In the genomic region with DNA sequence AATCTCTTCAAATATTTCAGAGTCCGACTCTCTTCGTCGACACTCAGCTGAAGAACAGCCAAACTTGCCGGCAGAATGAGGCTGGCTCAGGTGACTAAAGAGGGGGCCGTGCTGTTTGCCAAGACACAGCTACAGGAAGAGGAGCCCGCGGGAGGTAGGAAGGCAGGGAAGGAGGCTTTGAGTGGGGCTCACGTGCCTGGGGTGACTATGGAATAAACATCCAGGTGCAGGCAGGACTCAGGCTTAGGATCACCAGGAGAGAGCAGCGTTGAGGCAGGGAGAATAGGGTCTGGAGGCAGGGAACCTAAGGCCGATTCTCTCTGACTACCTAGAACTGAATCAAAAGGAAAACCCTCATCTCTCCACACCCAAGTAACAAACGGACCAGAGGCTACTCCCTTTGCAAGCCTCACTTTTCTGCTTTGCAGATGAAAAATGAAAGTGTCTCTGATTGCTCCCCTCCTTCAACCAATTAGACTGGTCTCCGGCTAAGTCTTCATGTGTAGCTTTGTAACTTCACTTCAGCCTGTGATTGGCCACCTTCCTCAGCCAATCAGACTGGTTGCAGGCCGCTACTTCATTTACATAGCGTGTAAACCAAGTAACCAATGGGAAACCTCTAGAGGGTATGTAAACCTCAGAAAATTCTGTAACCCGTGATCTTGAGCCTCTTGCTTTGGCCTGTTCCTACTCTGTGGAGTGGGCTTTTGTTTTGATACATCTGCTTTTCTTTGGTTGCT, we compare ENCODE assay signal across 9 cellular contexts. TPM values are rescaled to one million over a fixed set of nuclear protein-coding genes. Genes with fewer than 3 reads are reported as not detected.
DNase-seq lines count a peak whose midpoint lies in the region; ATAC-seq, FAIRE-seq and TF ChIP-seq lines count a peak whose summit lies in the region.
"Had no signal": no experiment of that assay in that cellular context is flagged by ENCODE, and none has a peak within 500 bp of the region (broad histone marks: within the 10 kb centered on the region; RNA-seq: fewer than 3 reads in every experiment).

No MANE protein-coding gene starts in this region.

- no peaks in the 10 kb centered on the region for H4K20me1 ChIP-seq in MM.1S (ENCODE audit: insufficient read depth, low read length)
- H4K20me1 ChIP-seq in GM12878 (ENCODE audit: control insufficient read depth, insufficient read depth): no peaks in the 10 kb centered on the region

- peak; percentile 63 for ATAC-seq in GM12878
- no peak for ATAC-seq in GM19023 (IDR thresholded peaks at IDR 0.05; ENCODE audit: unreplicated experiment)
- ATAC-seq: left lobe of liver had no signal

- H3K79me2 ChIP-seq in MM.1S (ENCODE audit: low read length): no peaks in the 10 kb centered on the region
- no peaks in the 10 kb centered on the region for H3K79me2 ChIP-seq in GM12878 (ENCODE audit: control insufficient read depth, insufficient read depth, low read length)

- no peaks in the 10 kb centered on the region for H3F3A ChIP-seq in MM.1S (ENCODE audit: insufficient read depth, low read length)

- H3K27ac ChIP-seq in MM.1S (ENCODE audit: low read length) (no peak overlapping the region), GM12878 (ENCODE audit: control insufficient read depth, insufficient read depth) (no peak overlapping the region), ovary (peak overlapping the region; percentile 38 to 44)

- H3K27me3 ChIP-seq in MM.1S (replicated peaks; ENCODE audit: insufficient read depth, low read length) (peaks cover 6% of the 10 kb centered on the region; the same call in 1 of the 2 replicates), GM12878 (replicated peaks in 1 of 2; ENCODE audit: control insufficient read depth in 2 of 2, insufficient read depth in 2 of 2, low read length in 1 of 2) (peaks cover 0 to 3% of the 10 kb centered on the region in 2 experiments; a peak in 2 of 4 replicates), ovary (no peaks in the 10 kb centered on the region)

- BruUV-seq in GM12878 (replicated peaks; lab: Mats Ljungman, UMichigan): no TSS peak

- H3K9me3 ChIP-seq in MM.1S (replicated peaks; ENCODE audit: insufficient read depth, low read length) (no peaks in the 10 kb centered on the region), GM12878 (replicated peaks; ENCODE audit: control insufficient read depth, insufficient read depth, low read length) (no peaks in the 10 kb centered on the region; the same call in 2 of the 3 replicates), ovary (no peaks in the 10 kb centered on the region)

- H3K4me1 ChIP-seq in MM.1S (ENCODE audit: low read length) (no peaks in the 10 kb centered on the region), GM12878 (ENCODE audit: control insufficient read depth, insufficient read depth, low read length) (no peaks in the 10 kb centered on the region), ovary (ENCODE audit: insufficient read depth) (peaks cover 25% of the 10 kb centered on the region)

- RAD21 ChIA-PET in GM12878 (lab: Charles Lee; ENCODE audit: unreplicated experiment): no interaction called here

- 43% methylated on average over 15 of the region's 15 CpGs for WGBS in GM12878 (ENCODE audit: insufficient coverage, insufficient replicate concordance, low lambda C conversion rate, missing lambda C conversion rate)
- WGBS in ovary, 3 donors: 35 to 47% (median 40%) methylated on average over 15 of the region's 15 CpGs

- TF ChIP-seq CTCF in MM.1S (IDR thresholded peaks at IDR 0.05; ENCODE audit: low read length) (no peak), GM12878 (IDR thresholded peaks at IDR 0.05 in 2 of 3, conservative IDR thresholded peaks at IDR 0.05 in 1 of 3; ENCODE audit: control insufficient read depth in 2 of 3, extremely low read depth in 1 of 3, insufficient read depth in 1 of 3, low read depth in 3 of 3, low read length in 3 of 3) (no peak), ovary (IDR thresholded peaks at IDR 0.05) (no peak)

- in situ Hi-C loops in GM12878 (cut with MboI): no loop called here

- no peak for TF ChIP-seq POLR2A in GM12878 (IDR thresholded peaks at IDR 0.05; ENCODE audit: low read depth, low read length)
- no peak for TF ChIP-seq POLR2A in ovary (IDR thresholded peaks at IDR 0.05)

- SMC1A ChIA-PET in GM12878 (lab: Charles Lee; ENCODE audit: uncharacterized antibody, unreplicated experiment): interaction anchor here (0.7 kb wide), 1 partner anchor 116 kb away, joined by 3 read pairs; no protein-coding TSS in a partner anchor

- POLR2A ChIA-PET in GM12878 (lab: Charles Lee): no interaction called here

- H3K9me2 ChIP-seq in MM.1S (replicated peaks; ENCODE audit: insufficient read depth, low read length): no peaks in the 10 kb centered on the region

- TF ChIP-seq EP300 in GM12878 (IDR thresholded peaks at IDR 0.05; ENCODE audit: borderline replicate concordance in 1 of 2, control insufficient read depth in 1 of 2, low read depth in 2 of 2, low read length in 2 of 2) (no peak), ovary (IDR thresholded peaks at IDR 0.05) (no peak)

- TF ChIP-seq RAD21 in GM12878 (IDR thresholded peaks at IDR 0.05; ENCODE audit: insufficient read depth, low read depth, low read length): no peak

- intact Hi-C loops in GM12878 (cut with micrococcal nuclease; ENCODE audit: unreplicated experiment): no loop called here
- intact Hi-C loops in ovary (cut with DNase I): no loop called here

- no peak for FAIRE-seq in GM12878 (lab: Jason Lieb, UNC)

- H3K36me3 ChIP-seq in MM.1S (replicated peaks; ENCODE audit: insufficient read depth, low read length): no peaks in the 10 kb centered on the region
- no peaks in the 10 kb centered on the region for H3K36me3 ChIP-seq in GM12878 (ENCODE audit: control insufficient read depth in 2 of 2, insufficient read depth in 2 of 2, low read length in 1 of 2)
- H3K36me3 ChIP-seq in ovary: no peaks in the 10 kb centered on the region

- peak overlapping the region; percentile 28; the same call in 1 of the 2 replicates for H3K4me3 ChIP-seq in MM.1S (ENCODE audit: low read length)
- H3K4me3 ChIP-seq in GM12878: no peak overlapping the region
- H3K4me3 ChIP-seq in ovary: no peak overlapping the region

- DNase-seq in SIG-M5 treated with dmso at 0.1 percent for 504 hours (lab: John Stamatoyannopoulos, UW; ENCODE audit: unreplicated experiment): peak; percentile 25
- DNase-seq in SIG-M5 (lab: John Stamatoyannopoulos, UW): no peak
- DNase-seq in MM.1S: peak; percentile 36
- no peak for DNase-seq in GM12878 (ENCODE audit: low read depth, low spot score)
- DNase-seq in ovary: peak in 4 of 5 donors; percentile 51 to 69 (median 57)
- no peak for DNase-seq in stimulated activated naive CD4-positive, alpha-beta T cell (lab: John Stamatoyannopoulos, UW)
- no peak for DNase-seq in putamen (ENCODE audit: low spot score)

- CTCF ChIA-PET in GM12878 (lab: Yijun Ruan, JAX): interaction anchor here (1.0 to 1.5 kb wide), 2 partner anchors 21 to 147 kb away, joined by 3 read pairs; no protein-coding TSS in a partner anchor

- H3K9ac ChIP-seq in MM.1S (ENCODE audit: low read length) (no peak overlapping the region), GM12878 (ENCODE audit: control insufficient read depth, insufficient read depth, low read length) (no peak overlapping the region)

- H2AFZ ChIP-seq in MM.1S (ENCODE audit: low read length) (peak overlapping the region; percentile 43; the same call in 1 of the 2 replicates), GM12878 (ENCODE audit: control insufficient read depth, low read depth, low read length) (no peak overlapping the region; the same call in 1 of the 2 replicates)

- H3K4me2 ChIP-seq in MM.1S (ENCODE audit: low read depth, low read length): peak overlapping the region; percentile 46; the same call in 1 of the 2 replicates
- H3K4me2 ChIP-seq in GM12878 (ENCODE audit: control insufficient read depth, insufficient read depth): no peak overlapping the region

TF ChIP-seq in GM12878, 131 proteins besides CTCF, POLR2A, EP300 and RAD21 (continues in another document):
- TF ChIP-seq WRNIP1 (IDR thresholded peaks at IDR 0.05; ENCODE audit: borderline replicate concordance, low read depth, low read length) (no peak), BHLHE40 (IDR thresholded peaks at IDR 0.05; ENCODE audit: borderline replicate concordance in 1 of 2, low read depth in 2 of 2, low read length in 1 of 2) (0 out of 4 replicates have a peak, but pooled peaks of 1 of the 2 experiments have one; percentile 40), SUPT20H (IDR thresholded peaks at IDR 0.05; ENCODE audit: borderline replicate concordance, control insufficient read depth, low read depth, low read length) (no peak), ATF2 (IDR thresholded peaks at IDR 0.05; ENCODE audit: low read length) (no peak)

RNA-seq across cellular contexts. Expression of gene BNIP3, which starts 19.7 kb away (rescaled TPM):
- total RNA-seq in GM12878 (2013; cell fraction: nucleolus; rRNA removed): 159 and 174 TPM in 2 replicates
- total RNA-seq in GM12878 (2014; rRNA removed) (27.9 and 31.6 TPM in 2 replicates), GM12878 (2014; rRNA removed; fragmentation: Illumina TruSeq; extraction: Trizol) (25.0 and 27.0 TPM in 2 replicates), GM12878 (2021) (28.7 and 31.9 TPM in 2 replicates), ovary (100 to 1,000 TPM in 2 of 7 donors, 10 to 100 TPM in 5; 45.1 to 166 (median 70.1) TPM)
- 33.5 TPM for polyA plus RNA-seq in GM12878 (2011; ENCODE audit: low read depth)
- polyA plus RNA-seq in GM12878 (2011; rRNA removed) (122 and 204 TPM in 2 replicates), GM12878 (2014; fragmentation: Illumina TruSeq; extraction: Trizol) (30.7 and 31.2 TPM in 2 replicates), GM12878 (2014; fragmentation: Nextera tagmentation; extraction: Ambion mirVana) (10 to 100 TPM in 1 of 2 experiments, 1 to 10 TPM in 1; 7.7 to 14.0 TPM), GM12878 (2014; rRNA removed) (41.6 and 41.8 TPM in 2 replicates), GM12878 (2016; fragmentation: Nextera tagmentation; extraction: Ambion mirVana) (10 to 100 TPM; 35.8 to 40.2 TPM), ovary (10 to 100 TPM; 39.8 to 47.6 TPM)
- polyA plus RNA-seq in GM12878 (2011; cell fraction: cytosol; rRNA removed): 69.8 and 101 TPM in 2 replicates
- 95.0 and 131 TPM in 2 replicates for polyA plus RNA-seq in GM12878 (2011; cell fraction: nucleus; rRNA removed)
- 62.6 and 115 TPM in 2 replicates for polyA plus RNA-seq in GM12878 (2012)
- polyA minus RNA-seq in GM12878 (2011; rRNA and poly(A)+ RNA removed): 34.5 and 49.7 TPM in 2 replicates
- 30.2 and 31.9 TPM in 2 replicates for polyA minus RNA-seq in GM12878 (2011; cell fraction: cytosol; rRNA and poly(A)+ RNA removed)
- 40.9 and 42.3 TPM in 2 replicates for polyA minus RNA-seq in GM12878 (2011; cell fraction: nucleus; rRNA and poly(A)+ RNA removed)

Comparison
In these comparisons a context has a peak if more than half of its experiments do, and no peak if none do; other contexts are left out.
1. DNase-seq: peak in SIG-M5 treated with dmso at 0.1 percent for 504 hours (single experiment), MM.1S (single experiment) and ovary (4 of 5); none in SIG-M5 (single experiment), GM12878 (single experiment), stimulated activated naive CD4-positive, alpha-beta T cell (0 of 6) and putamen (single experiment).
2. H3K27ac ChIP-seq: peak in ovary (2 of 2); none in MM.1S (single experiment) and GM12878 (single experiment).